In genomic region chr14:81165188-81165587, GRCh38 we compare ENCODE assay signal across 26 cellular contexts. TPM values are rescaled to one million over a fixed set of nuclear protein-coding genes. Genes with fewer than 3 reads are reported as not detected.
DNase-seq lines count a peak whose midpoint lies in the region; ATAC-seq and TF ChIP-seq lines count a peak whose summit lies in the region.
"Had no signal": no experiment of that assay in that cellular context is flagged by ENCODE, and none has a peak within 500 bp of the region (broad histone marks: within the 10 kb centered on the region; RNA-seq: fewer than 3 reads in every experiment).

No MANE protein-coding gene starts in this region.

- no peak overlapping the region for H3K4me3 ChIP-seq in thyroid gland (replicated peaks in 1 of 3)
- H3K4me3 ChIP-seq: lung, mucosa of descending colon, SK-N-MC, skin epidermis, thoracic aorta, vagina had no signal

- no peaks in the 10 kb centered on the region for H3K9me3 Mint-ChIP-seq in activated CD4-positive, alpha-beta T cell treated with anti-CD3 and anti-CD28 coated beads, Interleukin-2, amount 10 ng/mL, durations not matched to agents 24 days and 14 days
- H3K9me3 Mint-ChIP-seq: CD8-positive, alpha-beta memory T cell; nephron; stimulated activated naive CD8-positive, alpha-beta T cell treated with anti-CD3 and anti-CD28 coated beads, Interleukin-15, Interleukin-2, amounts not matched to agents 100 ng/mL and 50 ng/mL, for 24 hours; T-helper 1 cell treated with Interleukin-12 subunit alpha and Interleukin-12 subunit beta and Interleukin-4 antibody, amounts not matched to agents 30 μg/mL and 1 μg/mL, for 36 hours had no signal

- peaks cover 30 to 58% of the 10 kb centered on the region in 2 donors for H3K4me1 ChIP-seq in thyroid gland

- H3K27ac Mint-ChIP-seq in activated CD4-positive, alpha-beta T cell treated with anti-CD3 and anti-CD28 coated beads, Interleukin-2, amount 10 ng/mL, durations not matched to agents 24 days and 14 days: peak overlapping the region; percentile 74
- H3K27ac Mint-ChIP-seq: nephron; stimulated activated naive CD8-positive, alpha-beta T cell treated with anti-CD3 and anti-CD28 coated beads, Interleukin-15, Interleukin-2, amounts not matched to agents 100 ng/mL and 50 ng/mL, for 24 hours; T-helper 1 cell treated with Interleukin-12 subunit alpha and Interleukin-12 subunit beta and Interleukin-4 antibody, amounts not matched to agents 30 μg/mL and 1 μg/mL, for 36 hours had no signal

- TF ChIP-seq CTCF in thyroid gland (IDR thresholded peaks at IDR 0.05): no peak

- intact Hi-C loops in activated CD4-positive, alpha-beta T cell treated with anti-CD3 and anti-CD28 coated beads, Interleukin-2, amount 10 ng/mL, durations not matched to agents 24 days and 14 days (cut with micrococcal nuclease): no loop called here
- intact Hi-C loops in thyroid gland (cut with DNase I): loop anchor here (5.0 kb wide), 1 partner anchor 208 kb away; the partner anchor contains the start of gene TSHR

- no peak overlapping the region for H3K4me3 Mint-ChIP-seq in activated CD4-positive, alpha-beta T cell treated with anti-CD3 and anti-CD28 coated beads, Interleukin-2, amount 10 ng/mL, durations not matched to agents 24 days and 14 days
- H3K4me3 Mint-ChIP-seq: nephron; stimulated activated naive CD8-positive, alpha-beta T cell treated with anti-CD3 and anti-CD28 coated beads, Interleukin-15, Interleukin-2, amounts not matched to agents 100 ng/mL and 50 ng/mL, for 24 hours; T-helper 1 cell treated with Interleukin-12 subunit alpha and Interleukin-12 subunit beta and Interleukin-4 antibody, amounts not matched to agents 30 μg/mL and 1 μg/mL, for 36 hours had no signal

- H3K27ac ChIP-seq in KOPT-K1 (ENCODE audit: low read depth, low read length, poor library complexity, severe bottlenecking) (peak overlapping the region; percentile 66), thyroid gland (peak overlapping the region; percentile 86 to 95 (median 92))
- H3K27ac ChIP-seq: SK-N-MC, thoracic aorta, vagina had no signal

- no peaks in the 10 kb centered on the region for H3K36me3 ChIP-seq in KOPT-K1 (ENCODE audit: insufficient read depth, low read length)
- H3K36me3 ChIP-seq in thyroid gland: no peaks in the 10 kb centered on the region
- H3K36me3 ChIP-seq: BE2C, thoracic aorta, vagina had no signal

- H3K9me3 ChIP-seq in KOPT-K1 (ENCODE audit: insufficient read depth, low read length, poor library complexity, severe bottlenecking) (no peaks in the 10 kb centered on the region), thyroid gland (no peaks in the 10 kb centered on the region)
- H3K9me3 ChIP-seq: BE2C, mucosa of descending colon, thoracic aorta, vagina had no signal

- ATAC-seq in GM18861 (IDR thresholded peaks at IDR 0.05; ENCODE audit: unreplicated experiment) (no peak), HG02678 (IDR thresholded peaks at IDR 0.05; ENCODE audit: unreplicated experiment) (no peak)
- ATAC-seq: mucosa of descending colon had no signal

- no peaks in the 10 kb centered on the region for H3K27me3 Mint-ChIP-seq in activated CD4-positive, alpha-beta T cell treated with anti-CD3 and anti-CD28 coated beads, Interleukin-2, amount 10 ng/mL, durations not matched to agents 24 days and 14 days
- H3K27me3 Mint-ChIP-seq: CD8-positive, alpha-beta memory T cell; stimulated activated naive CD8-positive, alpha-beta T cell treated with anti-CD3 and anti-CD28 coated beads, Interleukin-15, Interleukin-2, amounts not matched to agents 100 ng/mL and 50 ng/mL, for 24 hours had no signal

- DNase-seq in activated CD4-positive, alpha-beta T cell treated with anti-CD3 and anti-CD28 coated beads, Interleukin-2, amount 10 ng/mL, durations not matched to agents 24 days and 14 days: no peak
- no peak for DNase-seq in activated CD4-positive, alpha-beta T cell treated with anti-CD3 and anti-CD28 coated beads for 4 hours
- DNase-seq in amniotic epithelial cell (ENCODE audit: low read depth) (peak; percentile 66), thyroid gland (no peak), anterior cingulate cortex (lab: John Stamatoyannopoulos, UW) (no peak)
- DNase-seq: activated T-cell treated with anti-CD3 and anti-CD28 coated beads, Interleukin-2, amount 50 U/mL, for 1 hour; amniotic stem cell; BE2C; CD8-positive, alpha-beta memory T cell; DMS 273 treated with DMSO at 0.1 percent for 48 hours; mucosa of descending colon; NCI-H1105 treated with DMSO at 0.1 percent for 48 hours; NCI-H2029 treated with DMSO at 0.1 percent for 48 hours; NCI-H2227 treated with DMSO at 0.1 percent for 48 hours; NCI-H69 had no signal

- H3K36me3 Mint-ChIP-seq in activated CD4-positive, alpha-beta T cell treated with anti-CD3 and anti-CD28 coated beads, Interleukin-2, amount 10 ng/mL, durations not matched to agents 24 days and 14 days (ENCODE audit: low read depth): no peaks in the 10 kb centered on the region

- TF ChIP-seq POLR2A in thyroid gland (IDR thresholded peaks at IDR 0.05): peak in 1 of 2 donors; percentile 17

- no peaks in the 10 kb centered on the region for H3K27me3 ChIP-seq in thyroid gland
- H3K27me3 ChIP-seq: BE2C, vagina had no signal

- H3K4me1 Mint-ChIP-seq in activated CD4-positive, alpha-beta T cell treated with anti-CD3 and anti-CD28 coated beads, Interleukin-2, amount 10 ng/mL, durations not matched to agents 24 days and 14 days: peaks cover 32% of the 10 kb centered on the region

- 53 to 63% methylated on average over 4 of the region's 4 CpGs for WGBS in thyroid gland, 2 donors

RNA-seq across cellular contexts. Expression of gene GTF2A1, which starts 55.6 kb away (rescaled TPM):
- 42.6 and 43.4 TPM in 2 replicates for total RNA-seq in activated CD4-positive, alpha-beta T cell treated with anti-CD3 and anti-CD28 coated beads, Interleukin-2, amount 10 ng/mL, durations not matched to agents 24 days and 14 days
- 10 to 100 TPM; 31.4 to 51.7 (median 39.7) TPM for total RNA-seq in thyroid gland
